1 cellular context compared by ENCODE assay signal in genomic region chr21:43006051-43006873, GRCh38.
TF ChIP-seq lines count a peak whose summit lies in the region.

No MANE protein-coding gene starts in this region.

TF ChIP-seq in WTC11, 78 proteins besides CTCF, POLR2A, EP300 and RAD21:
- TF ChIP-seq ZNF121 (CRISPR knock-in tag; IDR thresholded peaks at IDR 0.05): peak; percentile 72; the same call in 1 of the 2 replicates
